8 cellular contexts compared by ENCODE assay signal in the genomic region with DNA sequence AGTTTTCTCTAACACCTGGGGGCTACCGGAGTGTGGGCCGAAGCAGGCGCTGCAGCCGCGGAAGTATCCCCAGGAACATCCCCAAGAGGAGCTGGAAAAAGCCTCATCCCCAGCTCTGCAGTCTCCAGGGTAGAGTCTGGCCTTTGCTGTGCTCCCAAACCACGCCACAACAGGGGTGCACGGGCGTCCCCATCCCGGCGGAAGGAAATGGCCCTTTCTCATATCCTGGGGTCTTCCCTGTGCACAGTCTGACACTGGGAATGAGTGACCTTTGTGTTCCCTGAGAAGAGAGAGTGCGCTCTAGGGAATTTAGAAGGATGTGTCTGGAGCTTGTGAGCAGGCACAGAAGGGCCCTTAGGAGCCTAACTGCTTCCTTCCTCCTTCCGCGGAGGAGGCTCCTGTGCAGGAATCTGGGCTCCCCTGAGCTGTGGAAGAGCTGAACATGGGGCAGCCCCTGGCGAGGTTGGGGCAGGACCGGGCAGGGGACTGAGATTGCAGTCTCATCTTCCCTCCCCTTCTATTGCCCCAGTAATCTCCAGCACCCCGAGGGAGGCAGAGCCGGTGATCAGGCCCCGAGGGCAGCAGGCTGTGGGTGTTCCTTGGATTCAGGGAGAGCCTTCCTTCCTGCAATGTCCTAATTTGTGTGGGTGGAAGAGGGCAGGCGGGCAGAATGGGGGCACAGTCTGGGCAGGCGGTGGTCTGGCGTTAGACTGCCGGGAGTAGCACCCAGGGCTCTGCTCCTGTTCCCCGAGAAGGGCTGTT. TPM values are rescaled to one million over a fixed set of nuclear protein-coding genes. Genes with fewer than 3 reads are reported as not detected.
DNase-seq lines count a peak whose midpoint lies in the region; ATAC-seq, FAIRE-seq and TF ChIP-seq lines count a peak whose summit lies in the region.

No MANE protein-coding gene starts in this region.

- H3K9me3 ChIP-seq in MG63, result no peaks in the 10 kb centered on the region

- no peaks in the 10 kb centered on the region for H3K27me3 Mint-ChIP-seq in nephron progenitor cell (ENCODE audit: low read depth, poor library complexity)

- TF ChIP-seq CTCF in C4-2B (conservative IDR thresholded peaks at IDR 0.05) (no peak), dorsolateral prefrontal cortex (IDR thresholded peaks at IDR 0.05 in 54 of 56, conservative IDR thresholded peaks at IDR 0.05 in 2 of 56; ENCODE audit: low read depth in 1 of 56, partially characterized antibody in 56 of 56) (no peak), nephron progenitor cell (IDR thresholded peaks at IDR 0.05) (no peak), D721Med (IDR thresholded peaks at IDR 0.05; ENCODE audit: insufficient read depth, missing control alignments) (no peak)

- H3K4me1 Mint-ChIP-seq in nephron progenitor cell, result peaks cover 67% of the 10 kb centered on the region

- no peaks in the 10 kb centered on the region for H3K27me3 ChIP-seq in MG63
- no peaks in the 10 kb centered on the region for H3K27me3 ChIP-seq in dorsolateral prefrontal cortex

- no peaks in the 10 kb centered on the region for H3K9me3 Mint-ChIP-seq in nephron progenitor cell

- H3K4me3 Mint-ChIP-seq in nephron progenitor cell, result peak overlapping the region; percentile 92

- no peak for ATAC-seq in HG03175 (IDR thresholded peaks at IDR 0.05; ENCODE audit: unreplicated experiment)

- no peak for FAIRE-seq in D721Med (lab: Jason Lieb, UNC)

- intact Hi-C loops in dorsolateral prefrontal cortex (cut with DNase I), result loop anchor here (2.0 to 10.0 kb wide), 4 partner anchors 15 to 615 kb away; a partner anchor contains a TSS

- H3K27ac Mint-ChIP-seq in nephron progenitor cell, result peak overlapping the region; percentile 99

- H3K36me3 ChIP-seq in MG63, result peaks cover 2% of the 10 kb centered on the region

- H3K36me3 Mint-ChIP-seq in nephron progenitor cell (ENCODE audit: low read depth), result peaks cover 31% of the 10 kb centered on the region

- H3K27ac ChIP-seq in C4-2B (peak overlapping the region; percentile 97), dorsolateral prefrontal cortex (peak overlapping the region in 58 of 59 donors; percentile 89 to 99 (median 97))

- H3K4me3 ChIP-seq in MG63 (peak overlapping the region; percentile 74), dorsolateral prefrontal cortex (peak overlapping the region; percentile 61 to 97 (median 89))

- DNase-seq in MG63 (no peak), dorsolateral prefrontal cortex (no peak), nephron progenitor cell (no peak), D721Med (ENCODE audit: insufficient read length, low spot score) (no peak), OCI-M1 (lab: John Stamatoyannopoulos, UW) (no peak), Ammon's horn (ENCODE audit: low spot score) (no peak)

RNA-seq across cellular contexts. Expression of a gene that starts 1.3 kb away (rescaled TPM):
- total RNA-seq in MG63 (2014; rRNA removed; shearing (Covaris generic); ENCODE audit: low replicate concordance), result 43.6 and 64.7 TPM in 2 replicates
- total RNA-seq in dorsolateral prefrontal cortex, result 100 to 1,000 TPM in 95 of 120 experiments, 10 to 100 TPM in 25; 82.2 to 205 (median 110) TPM

RNA-seq across cellular contexts. Expression of a gene that starts 9.2 kb away (rescaled TPM):
- total RNA-seq in MG63 (2014; rRNA removed; shearing (Covaris generic); ENCODE audit: low replicate concordance), result 4.0 and 13.9 TPM in 2 replicates
- 10 to 100 TPM in 91 of 120 experiments, 1 to 10 TPM in 29; 6.0 to 19.8 (median 12.1) TPM for total RNA-seq in dorsolateral prefrontal cortex

RNA-seq across cellular contexts. Expression of a gene that starts 28.5 kb away (rescaled TPM):
- total RNA-seq in MG63 (2014; rRNA removed; shearing (Covaris generic); ENCODE audit: low replicate concordance), result not detected in 2 replicates
- 10 to 100 TPM; 13.5 to 63.7 (median 23.5) TPM for total RNA-seq in dorsolateral prefrontal cortex

RNA-seq across cellular contexts. Expression of a gene that starts 46.6 kb away (rescaled TPM):
- not detected in 2 replicates for total RNA-seq in MG63 (2014; rRNA removed; shearing (Covaris generic); ENCODE audit: low replicate concordance)
- 10 to 100 TPM in 55 of 120 experiments, 1 to 10 TPM in 65; 1.9 to 30.5 (median 9.7) TPM for total RNA-seq in dorsolateral prefrontal cortex

RNA-seq across cellular contexts. Expression of a gene that starts 46.8 kb away (rescaled TPM):
- total RNA-seq in MG63 (2014; rRNA removed; shearing (Covaris generic); ENCODE audit: low replicate concordance), result not detected in 2 replicates
- 10 to 100 TPM in 24 of 120 experiments, 1 to 10 TPM in 96; 2.9 to 15.0 (median 7.7) TPM for total RNA-seq in dorsolateral prefrontal cortex

Comparison
In these comparisons a context has a peak if more than half of its experiments do, and no peak if none do; other contexts are left out.
1. RNA of a gene that starts 28.5 kb away (total RNA-seq): 13.5 to 63.7 TPM in dorsolateral prefrontal cortex; not detected in MG63; every median in the first group is over 10 times any median in the second.